Comparison of ENCODE assay signal across 13 cellular contexts in genomic region chr15:79166311-79166955, GRCh38.
DNase-seq lines count a peak whose midpoint lies in the region; ATAC-seq and TF ChIP-seq lines count a peak whose summit lies in the region.
"Had no signal": no experiment of that assay in that cellular context is flagged by ENCODE, and none has a peak within 500 bp of the region (broad histone marks: within the 10 kb centered on the region; RNA-seq: fewer than 3 reads in every experiment).

No MANE protein-coding gene starts in this region.

- H3K9me3 Mint-ChIP-seq in endodermal cell (no peaks in the 10 kb centered on the region), type B pancreatic cell (no peaks in the 10 kb centered on the region)
- H3K9me3 Mint-ChIP-seq in natural killer cell treated with Interleukin-12 subunit alpha and Interleukin-12 subunit beta and Interleukin-15 and Interleukin-18, amount 100 ng/mL, for 72 hours, result no peaks in the 10 kb centered on the region
- H3K9me3 Mint-ChIP-seq: CD4-positive, alpha-beta T cell; GM23338 had no signal

- H3K27ac ChIP-seq in BLaER1 treated with 17β-estradiol and CSF1 and Interleukin-3, amounts not matched to agents 10 nM and 100 nM, result no peak overlapping the region
- H3K27ac ChIP-seq in endodermal cell (ENCODE audit: low read depth, low read length), result no peak overlapping the region
- H3K27ac ChIP-seq: C4-2B had no signal

- H3K36me3 Mint-ChIP-seq in endodermal cell (ENCODE audit: low read depth) (no peaks in the 10 kb centered on the region), type B pancreatic cell (no peaks in the 10 kb centered on the region)
- no peaks in the 10 kb centered on the region for H3K36me3 Mint-ChIP-seq in natural killer cell treated with Interleukin-12 subunit alpha and Interleukin-12 subunit beta and Interleukin-15 and Interleukin-18, amount 100 ng/mL, for 72 hours

- TF ChIP-seq CTCF in endodermal cell (conservative IDR thresholded peaks at IDR 0.05) (no peak), type B pancreatic cell (conservative IDR thresholded peaks at IDR 0.05) (no peak)

- H4K20me1 ChIP-seq in BLaER1 treated with 17β-estradiol and CSF1 and Interleukin-3, amounts not matched to agents 10 nM and 100 nM, result no peaks in the 10 kb centered on the region

- H3K4me3 Mint-ChIP-seq in endodermal cell (no peak overlapping the region), type B pancreatic cell (no peak overlapping the region)
- no peak overlapping the region for H3K4me3 Mint-ChIP-seq in natural killer cell treated with Interleukin-12 subunit alpha and Interleukin-12 subunit beta and Interleukin-15 and Interleukin-18, amount 100 ng/mL, for 72 hours
- H3K4me3 Mint-ChIP-seq: B cell; CD4-positive, alpha-beta T cell; GM23338 had no signal

- H3K36me3 ChIP-seq in BLaER1 treated with 17β-estradiol and CSF1 and Interleukin-3, amounts not matched to agents 10 nM and 100 nM, result no peaks in the 10 kb centered on the region
- no peaks in the 10 kb centered on the region for H3K36me3 ChIP-seq in endodermal cell (ENCODE audit: control insufficient read depth, insufficient read depth, low read length)

- no peak overlapping the region for H3K4me3 ChIP-seq in BLaER1 treated with 17β-estradiol and CSF1 and Interleukin-3, amounts not matched to agents 10 nM and 100 nM
- no peak overlapping the region for H3K4me3 ChIP-seq in endodermal cell (ENCODE audit: low read length)
- H3K4me3 ChIP-seq: GM23338 had no signal

- DNase-seq in NCI-H2171 treated with DMSO at 0.1 percent for 48 hours (lab: John Stamatoyannopoulos, UW), result peak; percentile 47
- DNase-seq in NCI-H2171 (lab: John Stamatoyannopoulos, UW), result no peak
- peak; percentile 40 for DNase-seq in endodermal cell
- DNase-seq in type B pancreatic cell (ENCODE audit: extremely low spot score, unreplicated experiment), result peak; percentile 32
- no peak for DNase-seq in cerebellum (ENCODE audit: low spot score)
- no peak for DNase-seq in natural killer cell treated with Interleukin-12 subunit alpha and Interleukin-12 subunit beta and Interleukin-15 and Interleukin-18, amount 100 ng/mL, for 72 hours (ENCODE audit: low spot score)
- DNase-seq: Caco-2; CD4-positive, alpha-beta T cell; HCEC 1CT had no signal

- peaks cover 2% of the 10 kb centered on the region for H3K27me3 Mint-ChIP-seq in endodermal cell (ENCODE audit: insufficient read depth)
- peaks cover 4% of the 10 kb centered on the region for H3K27me3 Mint-ChIP-seq in type B pancreatic cell
- peaks cover 31 to 32% of the 10 kb centered on the region in 2 donors for H3K27me3 Mint-ChIP-seq in natural killer cell treated with Interleukin-12 subunit alpha and Interleukin-12 subunit beta and Interleukin-15 and Interleukin-18, amount 100 ng/mL, for 72 hours

- no peak overlapping the region for H3K9ac ChIP-seq in BLaER1 treated with 17β-estradiol and CSF1 and Interleukin-3, amounts not matched to agents 10 nM and 100 nM
- no peak overlapping the region for H3K9ac ChIP-seq in endodermal cell (ENCODE audit: extremely low read depth, low read length, poor library complexity, severe bottlenecking)

- ATAC-seq in natural killer cell treated with Interleukin-12 subunit alpha and Interleukin-12 subunit beta and Interleukin-15 and Interleukin-18, amount 100 ng/mL, for 72 hours, result no peak
- ATAC-seq: GM23338 had no signal

- 86 to 89% methylated on average over 2 to 4 of the region's 5 CpGs for WGBS in endodermal cell (ENCODE audit: insufficient coverage in 1 of 2, insufficient read length in 1 of 2), 2 experiments

- no peaks in the 10 kb centered on the region for H3K27me3 ChIP-seq in BLaER1 treated with 17β-estradiol and CSF1 and Interleukin-3, amounts not matched to agents 10 nM and 100 nM
- H3K27me3 ChIP-seq in endodermal cell (ENCODE audit: control insufficient read depth, insufficient read depth, low read length, poor library complexity, severe bottlenecking), result peaks cover 5% of the 10 kb centered on the region

- H3K27ac Mint-ChIP-seq in endodermal cell (no peak overlapping the region), type B pancreatic cell (no peak overlapping the region)
- no peak overlapping the region for H3K27ac Mint-ChIP-seq in natural killer cell treated with Interleukin-12 subunit alpha and Interleukin-12 subunit beta and Interleukin-15 and Interleukin-18, amount 100 ng/mL, for 72 hours
- H3K27ac Mint-ChIP-seq: B cell; CD4-positive, alpha-beta T cell; GM23338 had no signal

- H3K9me3 ChIP-seq in BLaER1 treated with 17β-estradiol and CSF1 and Interleukin-3, amounts not matched to agents 10 nM and 100 nM (replicated peaks in 1 of 11), result peaks cover 17 to 37% (median 30%) of the 10 kb centered on the region in 11 experiments; a peak in 20 of 22 replicates
- H3K9me3 ChIP-seq in endodermal cell (ENCODE audit: control insufficient read depth, low read length), result no peaks in the 10 kb centered on the region
- H3K9me3 ChIP-seq: Caco-2 had no signal

- peaks cover 16% of the 10 kb centered on the region for H3K4me1 Mint-ChIP-seq in endodermal cell
- peaks cover 23% of the 10 kb centered on the region for H3K4me1 Mint-ChIP-seq in type B pancreatic cell (ENCODE audit: unreplicated experiment)
- no peaks in the 10 kb centered on the region for H3K4me1 Mint-ChIP-seq in natural killer cell treated with Interleukin-12 subunit alpha and Interleukin-12 subunit beta and Interleukin-15 and Interleukin-18, amount 100 ng/mL, for 72 hours (ENCODE audit: low read depth in 2 of 2)

- H3K4me2 ChIP-seq in BLaER1 treated with 17β-estradiol and CSF1 and Interleukin-3, amounts not matched to agents 10 nM and 100 nM, result peak overlapping the region in 9 of 11 experiments; percentile 3 to 53 (median 38); a peak in 16 of 22 replicates
- H3K4me2 ChIP-seq: GM23338 had no signal

- H3K4me1 ChIP-seq in BLaER1 treated with 17β-estradiol and CSF1 and Interleukin-3, amounts not matched to agents 10 nM and 100 nM, result peaks cover 13 to 56% (median 51%) of the 10 kb centered on the region in 10 experiments; a peak in 19 of 20 replicates
- H3K4me1 ChIP-seq in endodermal cell (ENCODE audit: control insufficient read depth, insufficient read depth, low read length), result peaks cover 8% of the 10 kb centered on the region

Comparison
In these comparisons a context has a peak if more than half of its experiments do, and no peak if none do; other contexts are left out.
1. DNase-seq: peak in NCI-H2171 treated with DMSO at 0.1 percent for 48 hours (single experiment), endodermal cell (single experiment) and type B pancreatic cell (single experiment); none in NCI-H2171 (single experiment), cerebellum (single experiment) and natural killer cell treated with Interleukin-12 subunit alpha and Interleukin-12 subunit beta and Interleukin-15 and Interleukin-18, amount 100 ng/mL, for 72 hours (single experiment).